In genomic region chr19:47142779-47143178, GRCh38 we compare ENCODE assay signal across 16 cellular contexts. TPM values are rescaled to one million over a fixed set of nuclear protein-coding genes. Genes with fewer than 3 reads are reported as not detected.
A peak's percentile ranks its signal among the peaks of the same experiment; 100 is the strongest.
DNase-seq lines count a peak whose midpoint lies in the region; ATAC-seq and TF ChIP-seq lines count a peak whose summit lies in the region.
"Had no signal": no experiment of that assay in that cellular context is flagged by ENCODE, and none has a peak within 500 bp of the region (broad histone marks: within the 10 kb centered on the region; RNA-seq: fewer than 3 reads in every experiment).

No MANE protein-coding gene starts in this region.

- H3K9me3 ChIP-seq in PC-3 (ENCODE audit: low read length) (no peaks in the 10 kb centered on the region), sigmoid colon (no peaks in the 10 kb centered on the region), stomach (no peaks in the 10 kb centered on the region), right cardiac atrium (ENCODE audit: control insufficient read depth, low read length) (no peaks in the 10 kb centered on the region), Peyer's patch (no peaks in the 10 kb centered on the region)
- H3K9me3 ChIP-seq: left lung, SJSA1 had no signal

- peak overlapping the region; percentile 58 for H3K27ac Mint-ChIP-seq in T-helper 1 cell treated with Interleukin-12 subunit alpha and Interleukin-12 subunit beta and Interleukin-4 antibody, amounts not matched to agents 30 μg/mL and 1 μg/mL, for 36 hours

- H2AFZ ChIP-seq in PC-3 (ENCODE audit: low read length), result no peak overlapping the region

- H3K36me3 ChIP-seq in PC-3 (ENCODE audit: low read depth, low read length) (peaks cover 13% of the 10 kb centered on the region), sigmoid colon (peaks cover 0 to 34% (median 19%) of the 10 kb centered on the region in 4 donors), stomach (peaks cover 24 to 53% (median 49%) of the 10 kb centered on the region in 4 donors), Peyer's patch (peaks cover 0 to 33% (median 0%) of the 10 kb centered on the region in 3 donors)

- H3K4me1 Mint-ChIP-seq in T-helper 1 cell treated with Interleukin-12 subunit alpha and Interleukin-12 subunit beta and Interleukin-4 antibody, amounts not matched to agents 30 μg/mL and 1 μg/mL, for 36 hours (ENCODE audit: low read depth), result peaks cover 35% of the 10 kb centered on the region

- 0 out of 2 replicates have a peak, but pooled peaks cover 6% of the 10 kb centered on the region for H4K20me1 ChIP-seq in PC-3 (ENCODE audit: low read length)

- no peaks in the 10 kb centered on the region for H3K9me3 Mint-ChIP-seq in T-helper 1 cell treated with Interleukin-12 subunit alpha and Interleukin-12 subunit beta and Interleukin-4 antibody, amounts not matched to agents 30 μg/mL and 1 μg/mL, for 36 hours

- H3K4me3 ChIP-seq in PC-3 (ENCODE audit: low read length) (no peak overlapping the region), epithelial cell of esophagus (ENCODE audit: low read length) (no peak overlapping the region), sigmoid colon (no peak overlapping the region), stomach (no peak overlapping the region), right cardiac atrium (ENCODE audit: low read length) (no peak overlapping the region), Peyer's patch (no peak overlapping the region)
- H3K4me3 ChIP-seq: cardiac muscle cell, left lung, SJSA1 had no signal

- no peak overlapping the region for H3K4me3 Mint-ChIP-seq in T-helper 1 cell treated with Interleukin-12 subunit alpha and Interleukin-12 subunit beta and Interleukin-4 antibody, amounts not matched to agents 30 μg/mL and 1 μg/mL, for 36 hours

- peaks cover 77% of the 10 kb centered on the region for H3K79me2 ChIP-seq in PC-3 (ENCODE audit: low read length)

- H3F3A ChIP-seq in PC-3 (ENCODE audit: low read length, unreplicated experiment), result no peaks in the 10 kb centered on the region

- H3K9me2 ChIP-seq in PC-3 (replicated peaks; ENCODE audit: low read length), result no peaks in the 10 kb centered on the region

- no peak overlapping the region for H3K9ac ChIP-seq in PC-3 (ENCODE audit: low read length)

- TF ChIP-seq CTCF in PC-3 (conservative IDR thresholded peaks at IDR 0.05; ENCODE audit: low read depth, low read length), result no peak
- no peak for TF ChIP-seq CTCF in epithelial cell of esophagus (IDR thresholded peaks at IDR 0.05; ENCODE audit: insufficient read depth, low read depth, low read length, missing control alignments)
- no peak for TF ChIP-seq CTCF in sigmoid colon (IDR thresholded peaks at IDR 0.05)
- TF ChIP-seq CTCF in stomach (IDR thresholded peaks at IDR 0.05), result no peak
- no peak for TF ChIP-seq CTCF in Peyer's patch (IDR thresholded peaks at IDR 0.05)

- 88 to 90% methylated on average over 5 of the region's 5 CpGs for WGBS in sigmoid colon, 2 donors
- 74 to 85% (median 81%) methylated on average over 5 of the region's 5 CpGs for WGBS in stomach, 5 donors
- WGBS in right cardiac atrium, result 90% methylated on average over 5 of the region's 5 CpGs

- ATAC-seq in PC-3 (peak; percentile 63), right cardiac atrium (no peak)

- intact Hi-C loops in PC-3 (cut with micrococcal nuclease), result no loop called here
- intact Hi-C loops in sigmoid colon (cut with DNase I), result no loop called here
- intact Hi-C loops in stomach (cut with DNase I; ENCODE audit: low total_unique reads), result no loop called here
- intact Hi-C loops in right cardiac atrium (cut with DNase I), result no loop called here

- H3K27me3 ChIP-seq in PC-3 (ENCODE audit: low read length) (no peaks in the 10 kb centered on the region), sigmoid colon (no peaks in the 10 kb centered on the region), stomach (no peaks in the 10 kb centered on the region), right cardiac atrium (ENCODE audit: control insufficient read depth, insufficient read depth) (no peaks in the 10 kb centered on the region), Peyer's patch (no peaks in the 10 kb centered on the region)
- H3K27me3 ChIP-seq: cardiac muscle cell, left lung, SJSA1 had no signal

- no peak overlapping the region for H3K27ac ChIP-seq in PC-3 (ENCODE audit: low read length)
- peak overlapping the region; percentile 73 to 87 (median 82) for H3K27ac ChIP-seq in sigmoid colon
- H3K27ac ChIP-seq in stomach, result peak overlapping the region in 2 of 5 donors; percentile 64 to 76
- H3K27ac ChIP-seq in right cardiac atrium (ENCODE audit: low read length), result no peak overlapping the region
- H3K27ac ChIP-seq in Peyer's patch, result peak overlapping the region in 1 of 4 donors; percentile 40
- H3K27ac ChIP-seq: 22Rv1, cardiac muscle cell, left lung, SJSA1 had no signal

- DNase-seq in T-helper 1 cell, result no peak
- DNase-seq in PC-3, result no peak
- peak; percentile 46 for DNase-seq in epithelial cell of esophagus (ENCODE audit: low read depth)
- no peak for DNase-seq in sigmoid colon
- no peak for DNase-seq in stomach
- DNase-seq in right cardiac atrium, result no peak
- DNase-seq in Peyer's patch, result no peak
- DNase-seq: activated CD8-positive, alpha-beta memory T cell treated with anti-CD3 and anti-CD28 coated beads for 24 hours; activated gamma-delta T cell treated with Interleukin-2 at 50 U/mL for 16 hours; left lung; NCI-H1436; NCI-H446 had no signal

- H3K4me2 ChIP-seq in PC-3 (ENCODE audit: low read length), result no peak overlapping the region

- POLR2A ChIA-PET in PC-3 (lab: Charles Lee; ENCODE audit: unreplicated experiment), result no interaction called here

- TF ChIP-seq POLR2A in sigmoid colon (IDR thresholded peaks at IDR 0.05) (no peak), stomach (IDR thresholded peaks at IDR 0.05) (no peak), Peyer's patch (IDR thresholded peaks at IDR 0.05) (no peak)

- TF ChIP-seq EP300 in sigmoid colon (IDR thresholded peaks at IDR 0.05) (no peak), stomach (IDR thresholded peaks at IDR 0.05) (no peak)

- no TSS peak for BruUV-seq in PC-3 (replicated peaks; lab: Mats Ljungman, UMichigan)

- peaks cover 36% of the 10 kb centered on the region for H3K36me3 Mint-ChIP-seq in T-helper 1 cell treated with Interleukin-12 subunit alpha and Interleukin-12 subunit beta and Interleukin-4 antibody, amounts not matched to agents 30 μg/mL and 1 μg/mL, for 36 hours (ENCODE audit: low read depth)

- CTCF ChIA-PET in PC-3 (lab: Charles Lee), result no interaction called here

- H3K4me1 ChIP-seq in PC-3 (ENCODE audit: insufficient read depth, low read length) (peaks cover 3% of the 10 kb centered on the region; the same call in 1 of the 2 replicates), sigmoid colon (peaks cover 0 to 57% (median 46%) of the 10 kb centered on the region in 4 donors), stomach (peaks cover 6 to 52% (median 18%) of the 10 kb centered on the region in 4 donors), right cardiac atrium (ENCODE audit: control insufficient read depth, insufficient read depth, low read length) (no peaks in the 10 kb centered on the region), Peyer's patch (no peaks in the 10 kb centered on the region)

- H3K27me3 Mint-ChIP-seq in T-helper 1 cell treated with Interleukin-12 subunit alpha and Interleukin-12 subunit beta and Interleukin-4 antibody, amounts not matched to agents 30 μg/mL and 1 μg/mL, for 36 hours (ENCODE audit: low read depth), result no peaks in the 10 kb centered on the region

RNA-seq across cellular contexts. Expression of gene SAE1, which starts 12.1 kb away (rescaled TPM):
- 99.7 and 134 TPM in 2 replicates for total RNA-seq in PC-3 (2014; rRNA removed)
- total RNA-seq in sigmoid colon, result 100 to 1,000 TPM; 109 to 191 (median 161) TPM
- polyA plus RNA-seq in sigmoid colon, result 10 to 100 TPM; 50.5 to 82.6 (median 57.3) TPM
- total RNA-seq in stomach, result 100 to 1,000 TPM in 1 of 5 donors, 10 to 100 TPM in 4; 16.2 to 373 (median 38.7) TPM
- polyA plus RNA-seq in stomach, result 10 to 100 TPM; 37.8 to 53.9 (median 48.4) TPM
- total RNA-seq in right cardiac atrium, result 10 to 100 TPM; 49.1 to 57.0 (median 53.5) TPM
- 34.0 TPM for polyA plus RNA-seq in right cardiac atrium
- total RNA-seq in Peyer's patch, result 10 to 100 TPM; 35.9 to 73.4 (median 40.3) TPM

RNA-seq across cellular contexts. Expression of gene ZC3H4, which starts 29.2 kb away (rescaled TPM):
- total RNA-seq in PC-3 (2014; rRNA removed) (13.4 and 20.0 TPM in 2 replicates), sigmoid colon (10 to 100 TPM; 19.3 to 25.3 (median 21.8) TPM), stomach (10 to 100 TPM; 14.7 to 78.5 (median 38.8) TPM), right cardiac atrium (10 to 100 TPM; 25.6 to 27.7 (median 26.8) TPM), Peyer's patch (10 to 100 TPM; 24.7 to 61.9 (median 42.4) TPM)
- polyA plus RNA-seq in sigmoid colon (10 to 100 TPM in 1 of 3 donors, 1 to 10 TPM in 2; 5.4 to 21.9 (median 6.7) TPM), stomach (1 to 10 TPM; 4.7 to 8.5 (median 5.7) TPM), right cardiac atrium (12.4 TPM)

Comparison
In these comparisons a context has a peak if more than half of its experiments do, and no peak if none do; other contexts are left out.
1. H3K27ac ChIP-seq: peak in sigmoid colon (4 of 4); none in PC-3 (single experiment) and right cardiac atrium (single experiment).